ENCODE assay signal across 8 cellular contexts in genomic region chr11:9573775-9574555, GRCh38. TPM values are rescaled to one million over a fixed set of nuclear protein-coding genes. Genes with fewer than 3 reads are reported as not detected.
DNase-seq lines count a peak whose midpoint lies in the region; ATAC-seq, FAIRE-seq and TF ChIP-seq lines count a peak whose summit lies in the region.

No MANE protein-coding gene starts in this region.

- no CpG with 5 or more reads among the region's 114 CpGs for WGBS in esophagus squamous epithelium, 2 donors

- peaks cover 0 to 12% (median 8%) of the 10 kb centered on the region in 3 donors for H3K36me3 ChIP-seq in esophagus squamous epithelium

- ATAC-seq in HG02938 (IDR thresholded peaks at IDR 0.05; ENCODE audit: unreplicated experiment) (peak; percentile 4), omental fat pad (ENCODE audit: low FRiP score) (peak; percentile 21)

- H3K27ac ChIP-seq in esophagus squamous epithelium: peak overlapping the region; percentile 92 to 99 (median 98)

- H3K27me3 ChIP-seq in esophagus squamous epithelium: no peaks in the 10 kb centered on the region

- H3K4me3 ChIP-seq in esophagus squamous epithelium: peak overlapping the region; percentile 69 to 94 (median 72)

- no peaks in the 10 kb centered on the region for H3K9me3 ChIP-seq in esophagus squamous epithelium

- no peak for FAIRE-seq in GM19239 (lab: Jason Lieb, UNC)

- intact Hi-C loops in esophagus squamous epithelium (cut with DNase I): no loop called here

- peaks cover 20 to 73% (median 22%) of the 10 kb centered on the region in 3 donors for H3K4me1 ChIP-seq in esophagus squamous epithelium

- peak; percentile 4 for DNase-seq in stimulated activated CD4-positive, alpha-beta T cell treated with anti-CD3 and anti-CD28 coated beads, Interleukin-1b, Interleukin-23, amount 100 ng/mL, for 48 hours
- no peak for DNase-seq in stimulated activated CD4-positive, alpha-beta T cell treated with anti-CD3 and anti-CD28 coated beads, Interleukin-4, amount 100 ng/mL, for 1 hour
- DNase-seq in T-helper 9 cell: peak; percentile 8
- DNase-seq in esophagus squamous epithelium (lab: John Stamatoyannopoulos, UW): no peak
- DNase-seq in omental fat pad (ENCODE audit: low spot score): no peak
- DNase-seq in GM19239 (ENCODE audit: insufficient read length, low spot score): no peak
- no peak for DNase-seq in NCI-H524 treated with DMSO at 0.1 percent for 48 hours (lab: John Stamatoyannopoulos, UW)

- peak in 1 of 6 experiments; percentile 7 for TF ChIP-seq CTCF in esophagus squamous epithelium (IDR thresholded peaks at IDR 0.05)
- TF ChIP-seq CTCF in omental fat pad (IDR thresholded peaks at IDR 0.05): no peak

- TF ChIP-seq POLR2A in esophagus squamous epithelium (IDR thresholded peaks at IDR 0.05): peak in 1 of 4 donors; percentile 61

RNA-seq across cellular contexts. Expression of gene WEE1, which starts 0.5 kb away (rescaled TPM):
- total RNA-seq in esophagus squamous epithelium: 10 to 100 TPM; 20.1 to 38.7 (median 36.5) TPM
- total RNA-seq in omental fat pad: 10 to 100 TPM; 17.7 to 43.0 (median 26.3) TPM

Comparison
In these comparisons a context has a peak if more than half of its experiments do, and no peak if none do; other contexts are left out.
1. DNase-seq: peak in stimulated activated CD4-positive, alpha-beta T cell treated with anti-CD3 and anti-CD28 coated beads, Interleukin-1b, Interleukin-23, amount 100 ng/mL, for 48 hours (single experiment) and T-helper 9 cell (single experiment); none in stimulated activated CD4-positive, alpha-beta T cell treated with anti-CD3 and anti-CD28 coated beads, Interleukin-4, amount 100 ng/mL, for 1 hour (single experiment), esophagus squamous epithelium (single experiment), omental fat pad (single experiment), GM19239 (single experiment) and NCI-H524 treated with DMSO at 0.1 percent for 48 hours (single experiment).